ENCODE assay signal across 24 cellular contexts in genomic region chr7:21159506-21159905, GRCh38.
"Had no signal": no experiment of that assay in that cellular context is flagged by ENCODE, and none has a peak within 500 bp of the region (broad histone marks: within the 10 kb centered on the region; RNA-seq: fewer than 3 reads in every experiment).

No MANE protein-coding gene starts in this region.

- DNase-seq: colonic mucosa; cortex of kidney; effector CD8-positive, alpha-beta T cell; effector memory CD8-positive, alpha-beta T cell; endodermal cell; erythroblast; esophagus squamous epithelium; foreskin fibroblast; foreskin melanocyte; gastrocnemius medialis; glutamatergic neuron; head of caudate nucleus; heart right ventricle; hippocampal formation; left cardiac atrium; left lung; left ventricle myocardium superior; lower lobe of right lung; mesenchymal stem cell; mucosa of descending colon; naive B cell had no signal

- FAIRE-seq: endometrium, islet of Langerhans, keratinocyte had no signal
